1 cellular context compared by ENCODE assay signal in the genomic region with DNA sequence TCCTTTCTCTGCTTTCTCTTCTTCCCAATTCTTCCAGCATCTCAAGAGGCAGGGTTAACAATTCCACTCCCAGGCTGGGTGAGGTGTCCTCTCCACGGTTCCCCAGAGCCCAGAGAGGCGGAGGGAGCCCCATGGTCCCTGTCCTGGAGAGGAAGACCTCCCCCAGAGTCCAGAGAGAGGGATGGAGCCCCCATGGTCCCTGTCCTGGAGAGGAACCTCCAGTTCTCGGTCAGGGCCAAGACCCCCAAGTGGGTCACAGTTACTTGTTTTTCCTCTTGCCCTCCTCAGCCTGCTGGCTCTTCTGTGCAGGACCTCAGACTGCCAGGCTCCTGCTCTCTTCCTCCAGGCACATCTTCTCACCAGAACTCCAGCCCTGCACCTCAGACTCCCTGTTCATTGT.
TF ChIP-seq lines count a peak whose summit lies in the region.

No MANE protein-coding gene starts in this region.

TF ChIP-seq in H1, 55 proteins besides CTCF, POLR2A, EP300 and RAD21:
- no peak for TF ChIP-seq MAFK (IDR thresholded peaks at IDR 0.05; ENCODE audit: low read depth, low read length)
- no peak for TF ChIP-seq FOSL1 (IDR thresholded peaks at IDR 0.05; ENCODE audit: insufficient read depth, low read depth, low read length)
- no peak for TF ChIP-seq TAF1 (IDR thresholded peaks at IDR 0.05; ENCODE audit: low read depth, low read length)
- no peak for TF ChIP-seq KDM5A (IDR thresholded peaks at IDR 0.05; ENCODE audit: low read length)
- no peak for TF ChIP-seq TEAD4 (IDR thresholded peaks at IDR 0.05; ENCODE audit: low read depth, low read length)
- TF ChIP-seq HDAC2 (IDR thresholded peaks at IDR 0.05; ENCODE audit: borderline replicate concordance in 1 of 2, low read depth in 2 of 2, low read length in 2 of 2): no peak
- TF ChIP-seq SAP30 (IDR thresholded peaks at IDR 0.05; ENCODE audit: insufficient read depth, insufficient replicate concordance, low read length): no peak
- TF ChIP-seq ATF3 (IDR thresholded peaks at IDR 0.05; ENCODE audit: insufficient read depth, low read depth, low read length): no peak
- TF ChIP-seq, protein P1, sequence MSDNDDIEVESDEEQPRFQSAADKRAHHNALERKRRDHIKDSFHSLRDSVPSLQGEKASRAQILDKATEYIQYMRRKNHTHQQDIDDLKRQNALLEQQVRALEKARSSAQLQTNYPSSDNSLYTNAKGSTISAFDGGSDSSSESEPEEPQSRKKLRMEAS (IDR thresholded peaks at IDR 0.05): no peak
- TF ChIP-seq POU5F1 (IDR thresholded peaks at IDR 0.05; ENCODE audit: low read depth, low read length): no peak
- TF ChIP-seq RXRA (IDR thresholded peaks at IDR 0.05; ENCODE audit: insufficient read depth, low read depth, low read length): no peak
- no peak for TF ChIP-seq TBP (IDR thresholded peaks at IDR 0.05; ENCODE audit: low read depth, low read length)
- TF ChIP-seq ASH2L (IDR thresholded peaks at IDR 0.05; ENCODE audit: low read length): no peak
- no peak for TF ChIP-seq BRCA1 (IDR thresholded peaks at IDR 0.05; ENCODE audit: low read depth, low read length)
- no peak for TF ChIP-seq CHD2 (IDR thresholded peaks at IDR 0.05; ENCODE audit: low read length)
- no peak for TF ChIP-seq EZH2 (IDR thresholded peaks at IDR 0.05; ENCODE audit: low read depth, low read length, severe bottlenecking)
